In genomic region chr19:15373644-15374043, GRCh38 we compare ENCODE assay signal across 18 cellular contexts.
"Had no signal": no experiment of that assay in that cellular context is flagged by ENCODE, and none has a peak within 500 bp of the region (broad histone marks: within the 10 kb centered on the region; RNA-seq: fewer than 3 reads in every experiment).

No MANE protein-coding gene starts in this region.

- H3K27me3 ChIP-seq: foreskin keratinocyte, right lobe of liver, transverse colon had no signal

- H3K4me1 ChIP-seq: foreskin keratinocyte had no signal

- DNase-seq: activated B cell treated with CpG ODN at 0.5 μM for 24 hours; activated CD4-positive, alpha-beta T cell treated with anti-CD3 and anti-CD28 coated beads for 48 hours; activated CD8-positive, alpha-beta T cell treated with anti-CD3 and anti-CD28 coated beads for 36 hours; activated gamma-delta T cell; activated T-cell treated with anti-CD3 and anti-CD28 coated beads, Interleukin-2, amount 50 U/mL, for 72 hours; cortex of kidney; effector CD8-positive, alpha-beta T cell; foreskin keratinocyte; mesenchymal stem cell; occipital lobe; stimulated activated CD4-positive, alpha-beta T cell treated with anti-CD3 and anti-CD28 coated beads, Interleukin-1b, Interleukin-23, amount 100 ng/mL, for 48 hours; transverse colon had no signal

- H3K27me3 Mint-ChIP-seq: activated B cell treated with CpG ODN at 0.5 μM for 24 hours; activated CD8-positive, alpha-beta T cell treated with anti-CD3 and anti-CD28 coated beads for 36 hours; activated naive CD8-positive, alpha-beta T cell; central memory CD8-positive, alpha-beta T cell; natural killer cell treated with Interleukin-12 subunit alpha and Interleukin-12 subunit beta and Interleukin-15 and Interleukin-18, amount 100 ng/mL, for 72 hours; stimulated activated memory B cell treated with anti-CD40 and anti-IgM and Interleukin-4, amounts not matched to agents 10 μg/mL and 1 μg/mL and 100 μg/mL, for 72 hours had no signal

- H3K4me3 Mint-ChIP-seq: activated B cell treated with CpG ODN at 0.5 μM for 24 hours; activated CD8-positive, alpha-beta T cell treated with anti-CD3 and anti-CD28 coated beads for 36 hours; activated naive CD8-positive, alpha-beta T cell; activated T-cell treated with anti-CD3 and anti-CD28 coated beads, Interleukin-2, amount 50 U/mL, for 72 hours; central memory CD8-positive, alpha-beta T cell; natural killer cell treated with Interleukin-12 subunit alpha and Interleukin-12 subunit beta and Interleukin-15 and Interleukin-18, amount 100 ng/mL, for 72 hours; stimulated activated memory B cell treated with anti-CD40 and anti-IgM and Interleukin-4, amounts not matched to agents 10 μg/mL and 1 μg/mL and 100 μg/mL, for 72 hours had no signal

- H3K4me3 ChIP-seq: prostate gland, right lobe of liver, transverse colon had no signal

- H3K9me3 ChIP-seq: prostate gland, right lobe of liver, transverse colon had no signal

- ATAC-seq: activated CD8-positive, alpha-beta T cell treated with anti-CD3 and anti-CD28 coated beads for 36 hours; activated T-cell treated with anti-CD3 and anti-CD28 coated beads, Interleukin-2, amount 50 U/mL, for 72 hours; foreskin keratinocyte; natural killer cell treated with Interleukin-12 subunit alpha and Interleukin-12 subunit beta and Interleukin-15 and Interleukin-18, amount 100 ng/mL, for 72 hours; stimulated activated memory B cell treated with anti-CD40 and anti-IgM and Interleukin-4, amounts not matched to agents 10 μg/mL and 1 μg/mL and 100 μg/mL, for 72 hours had no signal

- H3K36me3 Mint-ChIP-seq: activated naive CD8-positive, alpha-beta T cell had no signal

- H3K27ac Mint-ChIP-seq: activated B cell treated with CpG ODN at 0.5 μM for 24 hours; natural killer cell treated with Interleukin-12 subunit alpha and Interleukin-12 subunit beta and Interleukin-15 and Interleukin-18, amount 100 ng/mL, for 72 hours; stimulated activated memory B cell treated with anti-CD40 and anti-IgM and Interleukin-4, amounts not matched to agents 10 μg/mL and 1 μg/mL and 100 μg/mL, for 72 hours had no signal

- H3K27ac ChIP-seq: foreskin keratinocyte, prostate gland had no signal
